8 cellular contexts compared by ENCODE assay signal in the genomic region with DNA sequence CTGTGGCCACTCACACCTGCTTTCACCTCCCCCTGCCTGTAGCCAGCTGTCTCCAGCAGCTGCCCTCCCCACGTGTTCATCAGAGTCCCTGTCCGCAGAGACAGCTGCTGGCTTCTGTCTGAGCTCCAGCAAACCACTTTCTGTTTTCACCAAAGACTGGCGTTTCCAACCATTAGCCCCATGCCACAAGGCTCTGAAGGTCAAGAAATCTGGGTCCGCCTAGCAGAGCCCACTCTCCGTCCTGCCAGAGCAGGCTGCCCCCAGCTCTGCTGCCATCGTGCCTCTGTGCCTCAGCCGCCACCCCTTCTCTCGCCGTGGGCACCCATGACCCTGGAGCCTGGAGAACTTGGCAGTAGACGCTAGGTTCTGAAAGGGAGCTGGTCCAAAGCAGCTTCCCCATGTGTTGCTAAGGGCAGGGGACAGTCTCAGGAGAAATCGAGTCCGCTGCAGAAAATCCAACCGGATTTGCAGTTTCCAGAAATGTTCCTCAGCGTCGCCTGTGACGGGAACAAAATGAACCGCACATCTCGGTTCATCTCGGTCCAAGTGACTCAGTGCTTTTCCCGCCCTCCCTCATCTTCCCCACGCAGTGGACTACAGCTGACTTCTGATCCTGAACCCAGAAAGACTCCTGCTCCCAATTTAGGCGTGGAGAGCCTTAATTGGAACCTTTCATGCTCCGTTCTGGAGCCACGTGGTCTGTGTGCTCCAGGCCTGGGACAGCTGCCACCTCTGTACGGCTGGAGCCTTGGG. TPM values are rescaled to one million over a fixed set of nuclear protein-coding genes. Genes with fewer than 3 reads are reported as not detected.
DNase-seq lines count a peak whose midpoint lies in the region; ATAC-seq and TF ChIP-seq lines count a peak whose summit lies in the region.

No MANE protein-coding gene starts in this region.

- peak overlapping the region; percentile 18 to 28 for H3K4me3 ChIP-seq in muscle layer of duodenum (ENCODE audit: low read depth in 1 of 2, low read length in 2 of 2)
- H3K4me3 ChIP-seq in CD8-positive, alpha-beta T cell (ENCODE audit: low read depth, low read length): no peak overlapping the region

- H3K27ac ChIP-seq in muscle layer of duodenum (ENCODE audit: low read length): peak overlapping the region; percentile 83
- no peak overlapping the region for H3K27ac ChIP-seq in CD8-positive, alpha-beta T cell (ENCODE audit: low read depth, low read length)

- POLR2A ChIA-PET in CD8-positive, alpha-beta T cell (lab: Charles Lee): interaction anchor here (0.7 kb wide), 1 partner anchor 1308 kb away, joined by 3 read pairs; no protein-coding TSS in a partner anchor

- no peaks in the 10 kb centered on the region for H3K4me1 Mint-ChIP-seq in CD8-positive, alpha-beta T cell (ENCODE audit: low read depth)

- H3K27me3 ChIP-seq in muscle layer of duodenum (ENCODE audit: low read depth, low read length): no peaks in the 10 kb centered on the region
- H3K27me3 ChIP-seq in CD8-positive, alpha-beta T cell (ENCODE audit: insufficient read depth, low read length): no peaks in the 10 kb centered on the region

- H3K27me3 Mint-ChIP-seq in CD8-positive, alpha-beta T cell (ENCODE audit: low read depth): no peaks in the 10 kb centered on the region

- H3K27ac Mint-ChIP-seq in CD8-positive, alpha-beta T cell: no peak overlapping the region

- H3K36me3 ChIP-seq in muscle layer of duodenum (ENCODE audit: control insufficient read depth in 1 of 2, insufficient read depth in 2 of 2, low read length in 2 of 2): no peaks in the 10 kb centered on the region
- peaks cover 4% of the 10 kb centered on the region for H3K36me3 ChIP-seq in CD8-positive, alpha-beta T cell (ENCODE audit: insufficient read depth, low read length)

- intact Hi-C loops in CD8-positive, alpha-beta T cell (cut with DNase I, micrococcal nuclease): loop anchor here in 1 of 2 experiments (10.0 kb wide), 1 partner anchor 52 kb away; a partner anchor contains a TSS

- DNase-seq in AG08396 (ENCODE audit: low spot score) (peak; percentile 57), NCI-H1694 (lab: John Stamatoyannopoulos, UW) (peak; percentile 47), epidermal melanocyte (ENCODE audit: insufficient read length, low spot score) (peak; percentile 46)
- no peak for DNase-seq in CD8-positive, alpha-beta T cell

- TF ChIP-seq CTCF in CD8-positive, alpha-beta T cell (IDR thresholded peaks at IDR 0.05): no peak

- peaks cover 55% of the 10 kb centered on the region for H3K36me3 Mint-ChIP-seq in CD8-positive, alpha-beta T cell

- no peak overlapping the region for H3K4me3 Mint-ChIP-seq in CD8-positive, alpha-beta T cell

- no peaks in the 10 kb centered on the region for H3K9me3 ChIP-seq in muscle layer of duodenum (ENCODE audit: control insufficient read depth in 1 of 2, low read length in 2 of 2)
- no peaks in the 10 kb centered on the region for H3K9me3 ChIP-seq in CD8-positive, alpha-beta T cell (ENCODE audit: low read length)

- CTCF ChIA-PET in CD8-positive, alpha-beta T cell (lab: Charles Lee): no interaction called here

- TF ChIP-seq POLR2A in GM18505 (IDR thresholded peaks at IDR 0.05; ENCODE audit: borderline replicate concordance, extremely low read depth, insufficient read depth, insufficient read length): no peak

- no peaks in the 10 kb centered on the region for H3K9me3 Mint-ChIP-seq in CD8-positive, alpha-beta T cell

- ATAC-seq in HG02798 (IDR thresholded peaks at IDR 0.05; ENCODE audit: poor library complexity, unreplicated experiment) (no peak), HG03460 (IDR thresholded peaks at IDR 0.05; ENCODE audit: unreplicated experiment) (no peak), GM18505 (IDR thresholded peaks at IDR 0.05; ENCODE audit: unreplicated experiment) (no peak)
- no peak for ATAC-seq in CD8-positive, alpha-beta T cell

- H3K4me1 ChIP-seq in muscle layer of duodenum (ENCODE audit: control insufficient read depth in 1 of 2, insufficient read depth in 2 of 2, low read length in 2 of 2): peaks cover 20 to 55% of the 10 kb centered on the region in 2 donors
- no peaks in the 10 kb centered on the region for H3K4me1 ChIP-seq in CD8-positive, alpha-beta T cell (ENCODE audit: insufficient read depth, low read length)

RNA-seq across cellular contexts. Expression of a gene that starts 28.0 kb away (rescaled TPM):
- 10 to 100 TPM in 1 of 2 experiments, 1 to 10 TPM in 1; 8.3 to 11.5 TPM for total RNA-seq in CD8-positive, alpha-beta T cell

RNA-seq across cellular contexts. Expression of a gene that starts 51.4 kb away (rescaled TPM):
- 10 to 100 TPM; 64.4 to 66.7 TPM for total RNA-seq in CD8-positive, alpha-beta T cell

Comparison
In these comparisons a context has a peak if more than half of its experiments do, and no peak if none do; other contexts are left out.
1. DNase-seq: peak in AG08396 (single experiment), NCI-H1694 (single experiment) and epidermal melanocyte (single experiment); none in CD8-positive, alpha-beta T cell (0 of 7).